In the genomic region with DNA sequence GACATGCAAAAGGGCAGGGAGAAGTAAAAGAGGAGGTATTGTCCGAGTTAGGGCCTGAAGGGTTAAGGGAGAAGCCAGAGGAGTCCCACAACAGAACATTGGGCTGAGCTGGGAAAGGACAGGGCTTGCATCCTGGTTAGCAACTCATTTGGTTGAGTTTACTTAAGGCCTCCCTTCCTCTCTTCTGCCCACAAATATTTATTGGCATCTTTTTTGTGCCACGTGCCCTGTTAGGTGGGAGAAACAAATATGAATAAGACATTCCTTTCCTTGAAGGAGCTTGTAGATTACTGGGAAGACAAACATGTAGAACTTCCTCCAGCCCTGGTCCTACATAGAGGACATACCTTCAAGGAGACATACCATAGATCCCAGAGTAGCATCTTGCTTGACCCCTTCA, we compare ENCODE assay signal across 1 cellular context.
TF ChIP-seq lines count a peak whose summit lies in the region.

No MANE protein-coding gene starts in this region.

TF ChIP-seq in IMR-90, 13 proteins besides CTCF, POLR2A, EP300 and RAD21:
- TF ChIP-seq, protein P1, sequence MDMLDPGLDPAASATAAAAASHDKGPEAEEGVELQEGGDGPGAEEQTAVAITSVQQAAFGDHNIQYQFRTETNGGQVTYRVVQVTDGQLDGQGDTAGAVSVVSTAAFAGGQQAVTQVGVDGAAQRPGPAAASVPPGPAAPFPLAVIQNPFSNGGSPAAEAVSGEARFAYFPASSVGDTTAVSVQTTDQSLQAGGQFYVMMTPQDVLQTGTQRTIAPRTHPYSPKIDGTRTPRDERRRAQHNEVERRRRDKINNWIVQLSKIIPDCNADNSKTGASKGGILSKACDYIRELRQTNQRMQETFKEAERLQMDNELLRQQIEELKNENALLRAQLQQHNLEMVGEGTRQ (IDR thresholded peaks at IDR 0.05; ENCODE audit: low read depth, low read length), result peak; percentile 9; the same call in 1 of the 2 replicates
- TF ChIP-seq FOS (IDR thresholded peaks at IDR 0.05; ENCODE audit: low read depth, low read length) (no peak), SMC3 (IDR thresholded peaks at IDR 0.05; ENCODE audit: low read depth, low read length) (no peak), NFE2L2 (IDR thresholded peaks at IDR 0.05; ENCODE audit: low read depth, low read length) (no peak), CHD1 (IDR thresholded peaks at IDR 0.05; ENCODE audit: low read depth, low read length) (no peak), BHLHE40 (IDR thresholded peaks at IDR 0.05; ENCODE audit: low read depth, low read length) (no peak)
- TF ChIP-seq, protein P2, sequence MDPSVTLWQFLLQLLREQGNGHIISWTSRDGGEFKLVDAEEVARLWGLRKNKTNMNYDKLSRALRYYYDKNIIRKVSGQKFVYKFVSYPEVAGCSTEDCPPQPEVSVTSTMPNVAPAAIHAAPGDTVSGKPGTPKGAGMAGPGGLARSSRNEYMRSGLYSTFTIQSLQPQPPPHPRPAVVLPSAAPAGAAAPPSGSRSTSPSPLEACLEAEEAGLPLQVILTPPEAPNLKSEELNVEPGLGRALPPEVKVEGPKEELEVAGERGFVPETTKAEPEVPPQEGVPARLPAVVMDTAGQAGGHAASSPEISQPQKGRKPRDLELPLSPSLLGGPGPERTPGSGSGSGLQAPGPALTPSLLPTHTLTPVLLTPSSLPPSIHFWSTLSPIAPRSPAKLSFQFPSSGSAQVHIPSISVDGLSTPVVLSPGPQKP (IDR thresholded peaks at IDR 0.05; ENCODE audit: borderline replicate concordance, low read depth, low read length), result no peak
